In genomic region chr18:48872234-48873145, GRCh38 we compare ENCODE assay signal across 14 cellular contexts.
DNase-seq lines count a peak whose midpoint lies in the region; TF ChIP-seq lines count a peak whose summit lies in the region.
"Had no signal": no experiment of that assay in that cellular context is flagged by ENCODE, and none has a peak within 500 bp of the region (broad histone marks: within the 10 kb centered on the region; RNA-seq: fewer than 3 reads in every experiment).

No MANE protein-coding gene starts in this region.

- CTCF ChIA-PET in mammary epithelial cell (lab: Charles Lee; ENCODE audit: low non-redundant PET), result no interaction called here

- H3K36me3 ChIP-seq in mammary epithelial cell (ENCODE audit: insufficient read depth, low read length), result no peaks in the 10 kb centered on the region

- H3K79me2 ChIP-seq in mammary epithelial cell (ENCODE audit: insufficient read depth, low read length), result no peaks in the 10 kb centered on the region

- H3K4me3 Mint-ChIP-seq in nephron, result no peak overlapping the region
- H3K4me3 Mint-ChIP-seq: activated naive CD8-positive, alpha-beta T cell; naive thymus-derived CD4-positive, alpha-beta T cell had no signal

- TF ChIP-seq CTCF in mammary epithelial cell (conservative IDR thresholded peaks at IDR 0.05 in 1 of 2, IDR thresholded peaks at IDR 0.05 in 1 of 2; ENCODE audit: extremely low read depth in 1 of 2, insufficient read depth in 1 of 2, low read depth in 1 of 2, low read length in 2 of 2), result no peak
- no peak for TF ChIP-seq CTCF in nephron (IDR thresholded peaks at IDR 0.05; ENCODE audit: unreplicated experiment in 3 of 3)

- peak overlapping the region in 2 of 3 experiments; percentile 50 to 73 for H3K27ac Mint-ChIP-seq in nephron
- H3K27ac Mint-ChIP-seq: activated naive CD8-positive, alpha-beta T cell had no signal

- no peaks in the 10 kb centered on the region for H4K20me1 ChIP-seq in mammary epithelial cell (ENCODE audit: insufficient read depth, low read length)

- no peak overlapping the region for H3K9ac ChIP-seq in mammary epithelial cell (ENCODE audit: insufficient read depth, low read length)

- no peak overlapping the region for H2AFZ ChIP-seq in mammary epithelial cell (ENCODE audit: low read depth, low read length)

- DNase-seq in COR-L47 (lab: John Stamatoyannopoulos, UW) (peak; percentile 86), NCI-H1694 treated with DMSO at 0.1 percent for 48 hours (lab: John Stamatoyannopoulos, UW) (peak; percentile 24), mammary epithelial cell (peak; percentile 45), epidermal melanocyte (ENCODE audit: insufficient read length, low spot score) (no peak), hippocampal formation (lab: John Stamatoyannopoulos, UW) (no peak), cerebellar nuclear complex (lab: John Stamatoyannopoulos, UW) (no peak), T1000 (lab: John Stamatoyannopoulos, UW) (no peak)
- DNase-seq: activated CD4-positive, CD25-positive, alpha-beta regulatory T cell treated with anti-CD3 and anti-CD28 coated beads, Interleukin-2, amount 50 U/mL, for 72 hours; glutamatergic neuron; KG1; stimulated activated CD4-positive, alpha-beta T cell treated with anti-CD3 and anti-CD28 coated beads, Interleukin-4, amount 100 ng/mL, for 4 hours had no signal

- in situ Hi-C loops in mammary epithelial cell (cut with MboI; ENCODE audit: low sequenced_read_pairs in 2 of 2), result no loop called here

- no peaks in the 10 kb centered on the region for H3K9me3 Mint-ChIP-seq in nephron
- H3K9me3 Mint-ChIP-seq: naive thymus-derived CD4-positive, alpha-beta T cell had no signal

- peaks cover 13% of the 10 kb centered on the region for H3K4me1 ChIP-seq in mammary epithelial cell (ENCODE audit: insufficient read depth, low read length)

- dilution Hi-C loops in mammary epithelial cell (cut with HindIII; ENCODE audit: low sequenced_read_pairs), result no loop called here

- peak overlapping the region; percentile 7 for H3K27ac ChIP-seq in mammary epithelial cell (ENCODE audit: insufficient read depth, low read depth, low read length)

- intact Hi-C loops in mammary epithelial cell (cut with micrococcal nuclease), result loop anchor here (5.0 kb wide), 1 partner anchor 65 kb away; no protein-coding TSS in a partner anchor

- no TSS peak for BruUV-seq in mammary epithelial cell (replicated peaks; lab: Mats Ljungman, UMichigan)

- H3K4me1 Mint-ChIP-seq in nephron, result peaks cover 57% of the 10 kb centered on the region

- no peaks in the 10 kb centered on the region for H3K27me3 ChIP-seq in mammary epithelial cell (ENCODE audit: insufficient read depth, low read length)

- no peak overlapping the region for H3K4me3 ChIP-seq in mammary epithelial cell (replicated peaks in 1 of 3; ENCODE audit: insufficient read depth in 1 of 3, low read depth in 2 of 3, low read length in 3 of 3)

- WGBS in mammary epithelial cell (ENCODE audit: low coverage, missing lambda C conversion rate), result 82% methylated on average over 19 of the region's 20 CpGs

- H3K27me3 Mint-ChIP-seq in nephron (ENCODE audit: low read depth), result peaks cover 6% of the 10 kb centered on the region
- H3K27me3 Mint-ChIP-seq: activated naive CD8-positive, alpha-beta T cell; naive thymus-derived CD4-positive, alpha-beta T cell had no signal

- H3K4me2 ChIP-seq in mammary epithelial cell (ENCODE audit: insufficient read depth, low read depth, low read length), result peak overlapping the region; percentile 12

- no peaks in the 10 kb centered on the region for H3K36me3 Mint-ChIP-seq in nephron (ENCODE audit: low read depth)
- H3K36me3 Mint-ChIP-seq: activated naive CD8-positive, alpha-beta T cell; naive thymus-derived CD4-positive, alpha-beta T cell had no signal

- no peaks in the 10 kb centered on the region for H3K9me3 ChIP-seq in mammary epithelial cell (replicated peaks; ENCODE audit: insufficient read depth, low read length)

Comparison
In these comparisons a context has a peak if more than half of its experiments do, and no peak if none do; other contexts are left out.
1. DNase-seq: peak in COR-L47 (single experiment), NCI-H1694 treated with DMSO at 0.1 percent for 48 hours (single experiment) and mammary epithelial cell (single experiment); none in epidermal melanocyte (single experiment), hippocampal formation (0 of 2), cerebellar nuclear complex (0 of 2) and T1000 (single experiment).